17 cellular contexts compared by ENCODE assay signal in the genomic region with DNA sequence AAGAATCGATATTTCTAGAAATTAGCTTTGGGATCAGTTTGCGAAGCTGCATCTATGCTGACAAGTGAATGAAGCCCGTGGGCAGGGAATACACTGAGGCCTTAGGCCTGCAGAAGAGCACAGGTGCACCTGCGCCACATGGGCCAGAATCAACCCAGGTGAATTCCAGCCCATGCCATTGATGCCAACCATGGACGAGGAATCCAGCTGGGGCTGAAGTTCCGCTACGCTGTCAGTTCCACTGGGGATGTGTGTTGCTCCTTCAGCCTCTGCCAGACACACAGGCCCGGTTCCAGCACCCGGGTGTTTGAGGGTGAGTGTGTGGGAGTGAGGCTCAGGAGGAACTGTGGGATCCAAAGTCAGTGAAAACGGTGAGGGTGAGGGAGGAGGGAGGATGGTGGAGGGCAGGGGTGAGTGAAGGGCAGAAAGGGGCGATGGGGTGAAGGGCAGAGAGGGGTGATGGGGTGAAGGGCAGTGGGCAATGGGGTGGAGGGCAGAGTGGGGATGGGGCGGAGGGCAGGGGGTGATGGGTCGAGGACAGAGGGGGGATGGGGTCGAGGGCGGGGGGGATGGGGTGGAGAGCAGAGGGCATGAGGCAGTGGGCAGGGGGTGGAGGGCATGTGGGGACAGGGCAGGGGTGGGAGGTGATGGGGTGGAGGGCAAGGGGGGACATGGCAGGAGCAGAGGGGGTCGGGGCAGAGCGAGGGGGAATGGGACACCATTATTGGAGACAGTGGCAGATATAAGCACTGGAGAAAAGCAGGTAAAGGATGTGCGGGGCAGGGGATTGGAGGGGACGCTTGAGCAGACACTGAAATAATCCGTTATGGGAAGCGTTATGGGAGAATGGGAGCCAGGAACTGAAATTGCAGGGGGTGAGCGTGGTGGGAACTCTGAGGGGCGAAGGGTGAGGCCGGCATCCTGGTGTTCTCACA.
"Had no signal": no experiment of that assay in that cellular context is flagged by ENCODE, and none has a peak within 500 bp of the region (broad histone marks: within the 10 kb centered on the region; RNA-seq: fewer than 3 reads in every experiment).

No MANE protein-coding gene starts in this region.

- H3K4me3 ChIP-seq: esophagus squamous epithelium, heart right ventricle, spleen, thyroid gland had no signal

- H3K27me3 ChIP-seq: thyroid gland had no signal

- H3K4me1 Mint-ChIP-seq: activated CD4-positive, alpha-beta T cell treated with anti-CD3 and anti-CD28 coated beads for 36 hours; immature natural killer cell; naive thymus-derived CD8-positive, alpha-beta T cell; stimulated activated naive B cell treated with anti-CD40 and anti-IgM and Interleukin-4, amounts not matched to agents 10 μg/mL and 1 μg/mL and 100 μg/mL, for 72 hours had no signal

- ATAC-seq: activated CD4-positive, alpha-beta T cell treated with anti-CD3 and anti-CD28 coated beads for 36 hours; heart right ventricle; naive thymus-derived CD8-positive, alpha-beta T cell; stimulated activated naive B cell treated with anti-CD40 and anti-IgM and Interleukin-4, amounts not matched to agents 10 μg/mL and 1 μg/mL and 100 μg/mL, for 72 hours had no signal

- H3K9me3 Mint-ChIP-seq: immature natural killer cell; naive thymus-derived CD8-positive, alpha-beta T cell had no signal

- H3K4me3 Mint-ChIP-seq: activated CD4-positive, alpha-beta T cell treated with anti-CD3 and anti-CD28 coated beads for 36 hours; activated naive CD8-positive, alpha-beta T cell; immature natural killer cell; naive thymus-derived CD8-positive, alpha-beta T cell; stimulated activated naive B cell treated with anti-CD40 and anti-IgM and Interleukin-4, amounts not matched to agents 10 μg/mL and 1 μg/mL and 100 μg/mL, for 72 hours had no signal

- H3K27ac Mint-ChIP-seq: activated CD4-positive, alpha-beta T cell treated with anti-CD3 and anti-CD28 coated beads for 36 hours; activated naive CD8-positive, alpha-beta T cell; stimulated activated naive B cell treated with anti-CD40 and anti-IgM and Interleukin-4, amounts not matched to agents 10 μg/mL and 1 μg/mL and 100 μg/mL, for 72 hours had no signal

- DNase-seq: activated CD4-positive, alpha-beta T cell treated with anti-CD3 and anti-CD28 coated beads for 36 hours; activated CD4-positive, alpha-beta T cell treated with anti-CD3 and anti-CD28 coated beads, Interleukin-2, amount 50 U/mL, for 48 hours; activated gamma-delta T cell; dermis blood vessel endothelial cell; effector memory CD4-positive, alpha-beta T cell; esophagus squamous epithelium; heart right ventricle; immature natural killer cell; mesendoderm; stimulated activated CD4-positive, alpha-beta T cell treated with anti-CD3 and anti-CD28 coated beads, Interleukin-4, amount 100 ng/mL, for 4 hours; stimulated activated naive B cell treated with anti-CD40 and anti-IgM and Interleukin-4, amounts not matched to agents 10 μg/mL and 1 μg/mL and 100 μg/mL, for 72 hours; SW 1271; thyroid gland; WERI-Rb-1 had no signal

- H3K36me3 ChIP-seq: esophagus squamous epithelium, heart right ventricle, spleen, thyroid gland, WERI-Rb-1 had no signal

- H3K36me3 Mint-ChIP-seq: activated naive CD8-positive, alpha-beta T cell; immature natural killer cell; naive thymus-derived CD8-positive, alpha-beta T cell; stimulated activated naive B cell treated with anti-CD40 and anti-IgM and Interleukin-4, amounts not matched to agents 10 μg/mL and 1 μg/mL and 100 μg/mL, for 72 hours had no signal
